12 cellular contexts compared by ENCODE assay signal in the genomic region with DNA sequence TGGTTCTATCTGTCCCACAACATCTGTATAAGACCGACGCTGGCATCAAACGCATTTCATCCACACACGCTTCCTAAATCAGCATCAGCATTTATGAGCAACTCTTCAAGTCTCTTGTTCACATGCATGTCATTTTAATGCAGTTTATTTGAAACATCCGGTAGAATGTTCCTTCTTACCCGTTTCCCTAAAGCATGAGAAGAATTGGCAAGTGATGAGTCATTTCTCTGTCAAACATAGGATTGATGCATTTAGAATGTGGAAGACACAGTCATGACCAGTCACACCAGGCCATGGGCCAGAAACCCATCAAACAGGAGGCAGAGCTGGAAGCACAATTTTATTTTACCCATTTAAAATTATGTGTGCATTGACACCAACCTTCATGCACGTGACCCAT.
DNase-seq lines count a peak whose midpoint lies in the region; ATAC-seq and TF ChIP-seq lines count a peak whose summit lies in the region.
"Had no signal": no experiment of that assay in that cellular context is flagged by ENCODE, and none has a peak within 500 bp of the region (broad histone marks: within the 10 kb centered on the region; RNA-seq: fewer than 3 reads in every experiment).

No MANE protein-coding gene starts in this region.

- TF ChIP-seq CTCF in AG09309 (IDR thresholded peaks at IDR 0.05; ENCODE audit: control insufficient read depth, insufficient read depth, low read depth, low read length, missing control alignments) (no peak), kidney epithelial cell (IDR thresholded peaks at IDR 0.05; ENCODE audit: insufficient read depth, low read length, poor library complexity, severe bottlenecking) (no peak)

- no peaks in the 10 kb centered on the region for H3K36me3 ChIP-seq in kidney epithelial cell (ENCODE audit: control insufficient read depth, insufficient read depth, low read length)
- H3K36me3 ChIP-seq: suprapubic skin had no signal

- no peak overlapping the region for H3K4me3 ChIP-seq in AG09309 (ENCODE audit: control insufficient read depth, low read depth, low read length)
- no peak overlapping the region for H3K4me3 ChIP-seq in kidney epithelial cell (ENCODE audit: low read depth, low read length)
- H3K4me3 ChIP-seq: hepatocyte, suprapubic skin had no signal

- DNase-seq in AG09309 (ENCODE audit: low read depth) (peak; percentile 83), M059J (ENCODE audit: low read depth) (peak; percentile 98), astrocyte of the hippocampus (ENCODE audit: low read depth, low spot score) (peak; percentile 74), kidney epithelial cell (ENCODE audit: low read depth) (peak; percentile 48), NCI-H1048 (lab: John Stamatoyannopoulos, UW) (no peak), NCI-H510A (lab: John Stamatoyannopoulos, UW) (no peak), AML-193 (lab: John Stamatoyannopoulos, UW) (no peak)
- DNase-seq: anterior cingulate cortex; stimulated activated CD4-positive, alpha-beta T cell treated with anti-CD3 and anti-CD28 coated beads, Interleukin-2, amount 100 ng/mL, for 24 hours had no signal

- no peaks in the 10 kb centered on the region for H3K27me3 ChIP-seq in kidney epithelial cell (ENCODE audit: control insufficient read depth, insufficient read depth, low read length)
- H3K27me3 ChIP-seq: hepatocyte, suprapubic skin had no signal

- ATAC-seq in HG02623 (IDR thresholded peaks at IDR 0.05; ENCODE audit: unreplicated experiment), result no peak

Comparison
In these comparisons a context has a peak if more than half of its experiments do, and no peak if none do; other contexts are left out.
1. DNase-seq: peak in AG09309 (single experiment), M059J (single experiment), astrocyte of the hippocampus (single experiment) and kidney epithelial cell (single experiment); none in NCI-H1048 (single experiment), NCI-H510A (single experiment) and AML-193 (0 of 2).